ENCODE assay signal across 11 cellular contexts in the genomic region with DNA sequence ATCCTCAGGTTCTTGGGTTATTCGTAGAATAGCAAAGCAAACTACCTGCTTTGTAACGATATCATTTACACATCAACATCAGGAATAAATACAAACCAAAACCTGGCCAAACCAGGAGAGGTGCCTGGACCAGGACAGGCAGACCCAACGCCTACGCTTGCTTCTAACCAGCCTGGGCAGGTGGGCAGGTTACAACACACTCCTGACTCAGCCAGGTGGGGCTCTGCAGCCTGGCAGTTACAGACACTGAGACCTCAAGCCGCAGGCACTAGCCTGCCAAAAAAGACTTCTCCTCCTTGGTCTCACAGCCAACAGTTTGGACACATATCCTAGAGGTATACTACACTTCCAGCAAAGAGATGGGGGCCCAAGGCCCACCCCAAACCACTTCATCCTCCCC. TPM values are rescaled to one million over a fixed set of nuclear protein-coding genes. Genes with fewer than 3 reads are reported as not detected.
DNase-seq lines count a peak whose midpoint lies in the region; ATAC-seq and TF ChIP-seq lines count a peak whose summit lies in the region.
"Had no signal": no experiment of that assay in that cellular context is flagged by ENCODE, and none has a peak within 500 bp of the region (broad histone marks: within the 10 kb centered on the region; RNA-seq: fewer than 3 reads in every experiment).

No MANE protein-coding gene starts in this region.

- H2BK120ac ChIP-seq in trophoblast cell (ENCODE audit: insufficient read depth, low read length, poor library complexity), result no peak overlapping the region

- H3K4me3 Mint-ChIP-seq in activated naive CD8-positive, alpha-beta T cell treated with anti-CD3 and anti-CD28 coated beads, Interleukin-2, amount 50 U/mL, for 24 hours, result peak overlapping the region; percentile 31

- H4K91ac ChIP-seq in trophoblast cell (ENCODE audit: low read depth, low read length), result no peak overlapping the region

- H3K36me3 ChIP-seq in trophoblast cell (ENCODE audit: control insufficient read depth in 1 of 2, insufficient read depth in 2 of 2, low read length in 2 of 2), result no peaks in the 10 kb centered on the region

- no peak overlapping the region for H3K23ac ChIP-seq in trophoblast cell (ENCODE audit: low read length)

- H4K8ac ChIP-seq in trophoblast cell (ENCODE audit: low read depth, low read length), result no peak overlapping the region

- peaks cover 24% of the 10 kb centered on the region for H3K36me3 Mint-ChIP-seq in activated naive CD8-positive, alpha-beta T cell treated with anti-CD3 and anti-CD28 coated beads, Interleukin-2, amount 50 U/mL, for 24 hours (ENCODE audit: low read depth)

- TF ChIP-seq CTCF in GM20000 (IDR thresholded peaks at IDR 0.05; ENCODE audit: extremely low read depth, missing control alignments), result no peak

- no peak overlapping the region for H3K4me3 ChIP-seq in trophoblast cell (ENCODE audit: low read depth, low read length)

- no peak overlapping the region for H2BK12ac ChIP-seq in trophoblast cell (ENCODE audit: low read length)

- H4K12ac ChIP-seq in trophoblast cell (ENCODE audit: low read depth, low read length), result no peak overlapping the region

- no peak overlapping the region for H3K4me2 ChIP-seq in trophoblast cell (ENCODE audit: low read length)

- no peak for DNase-seq in activated naive CD8-positive, alpha-beta T cell treated with anti-CD3 and anti-CD28 coated beads, Interleukin-2, amount 50 U/mL, for 24 hours
- DNase-seq in trophoblast cell (peak; percentile 77 to 82), NCI-H1436 (lab: John Stamatoyannopoulos, UW) (no peak), GM20000 (ENCODE audit: low spot score) (no peak)
- DNase-seq: activated CD4-positive, alpha-beta T cell treated with anti-CD3 and anti-CD28 coated beads for 4 hours; dermis blood vessel endothelial cell; left cardiac atrium; NCI-H1930 had no signal

- peak overlapping the region; percentile 50 for H3K4ac ChIP-seq in trophoblast cell (ENCODE audit: low read depth, low read length)

- no peaks in the 10 kb centered on the region for H3K79me1 ChIP-seq in trophoblast cell (ENCODE audit: low read length)

- H3K9me3 Mint-ChIP-seq in activated naive CD8-positive, alpha-beta T cell treated with anti-CD3 and anti-CD28 coated beads, Interleukin-2, amount 50 U/mL, for 24 hours, result no peaks in the 10 kb centered on the region

- H3K27me3 Mint-ChIP-seq in activated naive CD8-positive, alpha-beta T cell treated with anti-CD3 and anti-CD28 coated beads, Interleukin-2, amount 50 U/mL, for 24 hours, result no peaks in the 10 kb centered on the region

- H2BK5ac ChIP-seq in trophoblast cell (ENCODE audit: low read depth, low read length, poor library complexity), result no peak overlapping the region

- H3K18ac ChIP-seq in trophoblast cell (ENCODE audit: low read length), result no peak overlapping the region

- no peak overlapping the region for H2AFZ ChIP-seq in trophoblast cell (ENCODE audit: insufficient read depth, low read length, poor library complexity)

- no peak overlapping the region for H3K14ac ChIP-seq in trophoblast cell (ENCODE audit: low read length)

- H3K4me1 Mint-ChIP-seq in activated naive CD8-positive, alpha-beta T cell treated with anti-CD3 and anti-CD28 coated beads, Interleukin-2, amount 50 U/mL, for 24 hours, result peaks cover 92% of the 10 kb centered on the region

- H2AK5ac ChIP-seq in trophoblast cell (ENCODE audit: low read length), result no peak overlapping the region

- H3K27me3 ChIP-seq in trophoblast cell (ENCODE audit: insufficient read depth, low read length), result no peaks in the 10 kb centered on the region

- peaks cover 42% of the 10 kb centered on the region for H3K79me2 ChIP-seq in trophoblast cell (ENCODE audit: control insufficient read depth, insufficient read depth, low read length, poor library complexity)

- H3K27ac ChIP-seq in trophoblast cell (ENCODE audit: low read depth, low read length), result no peak overlapping the region

- peak overlapping the region; percentile 36 for H3K27ac Mint-ChIP-seq in activated naive CD8-positive, alpha-beta T cell treated with anti-CD3 and anti-CD28 coated beads, Interleukin-2, amount 50 U/mL, for 24 hours

- H3K9ac ChIP-seq in trophoblast cell (ENCODE audit: low read length), result no peak overlapping the region

- ATAC-seq in GM18909 (IDR thresholded peaks at IDR 0.05; ENCODE audit: poor library complexity, unreplicated experiment) (peak; percentile 12), HG02970 (IDR thresholded peaks at IDR 0.05; ENCODE audit: low FRiP score, unreplicated experiment) (peak; percentile 29), HG02623 (IDR thresholded peaks at IDR 0.05; ENCODE audit: unreplicated experiment) (no peak)
- ATAC-seq in activated naive CD8-positive, alpha-beta T cell treated with anti-CD3 and anti-CD28 coated beads, Interleukin-2, amount 50 U/mL, for 24 hours, result peak; percentile 7

- WGBS in trophoblast cell (ENCODE audit: extremely low coverage, insufficient coverage, insufficient read length), result no CpG with 5 or more reads among the region's 5 CpGs

- H3K9me3 ChIP-seq in trophoblast cell (ENCODE audit: insufficient read depth, low read depth, low read length), result no peaks in the 10 kb centered on the region

- H3K4me1 ChIP-seq in trophoblast cell (ENCODE audit: control insufficient read depth in 1 of 2, insufficient read depth in 2 of 2, low read length in 2 of 2), result peaks cover 26 to 44% of the 10 kb centered on the region in 2 experiments

RNA-seq across cellular contexts. Expression of gene ANKRD11, which starts 14.0 kb away (rescaled TPM):
- 101 and 102 TPM in 2 replicates for polyA plus RNA-seq in trophoblast cell (2013)

RNA-seq across cellular contexts. Expression of gene SPG7, which starts 31.8 kb away (rescaled TPM):
- polyA plus RNA-seq in trophoblast cell (2013), result 43.6 and 45.1 TPM in 2 replicates

Comparison
In these comparisons a context has a peak if more than half of its experiments do, and no peak if none do; other contexts are left out.
1. DNase-seq: peak in trophoblast cell (2 of 2); none in activated naive CD8-positive, alpha-beta T cell treated with anti-CD3 and anti-CD28 coated beads, Interleukin-2, amount 50 U/mL, for 24 hours (single experiment), NCI-H1436 (single experiment) and GM20000 (single experiment).